18 cellular contexts compared by ENCODE assay signal in genomic region chr2:167759531-167759930, GRCh38.
"Had no signal": no experiment of that assay in that cellular context is flagged by ENCODE, and none has a peak within 500 bp of the region (broad histone marks: within the 10 kb centered on the region; RNA-seq: fewer than 3 reads in every experiment).

No MANE protein-coding gene starts in this region.

- H3K4me3 Mint-ChIP-seq: activated B cell treated with CpG ODN at 0.5 μM for 24 hours; activated CD4-positive, alpha-beta memory T cell treated with anti-CD3 and anti-CD28 coated beads for 36 hours; activated naive CD8-positive, alpha-beta T cell treated with anti-CD3 and anti-CD28 coated beads, Interleukin-2, amount 10 ng/mL, durations not matched to agents 7 days and 5 days; activated T-helper 1 cell treated with anti-CD3 and anti-CD28 coated beads, Interleukin-12 subunit alpha, Interleukin-12 subunit beta, Interleukin-2, Interleukin-4 antibody, amounts not matched to agents 30 ng/mL and 10 ng/mL and 1 ng/mL, durations not matched to agents 14 hours and 24 hours and 36 hours; effector memory CD8-positive, alpha-beta T cell; nephron progenitor cell had no signal

- H3K4me1 ChIP-seq: left lung, tibial nerve, uterus had no signal

- H3K27ac ChIP-seq: body of pancreas, left lung, tibial nerve, uterus had no signal

- ATAC-seq: body of pancreas; effector memory CD8-positive, alpha-beta T cell; left lung; stimulated activated naive CD8-positive, alpha-beta T cell treated with anti-CD3 and anti-CD28 coated beads, Interleukin-15, Interleukin-2, amounts not matched to agents 100 U/mL and 50 U/mL, for 24 hours had no signal

- H3K9me3 ChIP-seq: body of pancreas, left lung, tibial nerve, uterus had no signal

- H3K4me1 Mint-ChIP-seq: activated B cell treated with CpG ODN at 0.5 μM for 24 hours; activated naive CD8-positive, alpha-beta T cell treated with anti-CD3 and anti-CD28 coated beads, Interleukin-2, amount 10 ng/mL, durations not matched to agents 7 days and 5 days; nephron progenitor cell had no signal

- H3K27me3 Mint-ChIP-seq: activated CD4-positive, alpha-beta memory T cell treated with anti-CD3 and anti-CD28 coated beads for 36 hours; activated naive CD8-positive, alpha-beta T cell treated with anti-CD3 and anti-CD28 coated beads, Interleukin-2, amount 10 ng/mL, durations not matched to agents 7 days and 5 days had no signal

- H3K36me3 Mint-ChIP-seq: activated CD4-positive, alpha-beta memory T cell treated with anti-CD3 and anti-CD28 coated beads for 36 hours; activated naive CD8-positive, alpha-beta T cell treated with anti-CD3 and anti-CD28 coated beads, Interleukin-2, amount 10 ng/mL, durations not matched to agents 7 days and 5 days had no signal

- H3K27me3 ChIP-seq: body of pancreas, left lung, tibial nerve, uterus had no signal

- H3K4me3 ChIP-seq: body of pancreas, left lung, tibial nerve, uterus had no signal

- H3K36me3 ChIP-seq: left lung, tibial nerve, uterus had no signal

- H3K27ac Mint-ChIP-seq: activated B cell treated with CpG ODN at 0.5 μM for 24 hours; activated CD4-positive, alpha-beta memory T cell treated with anti-CD3 and anti-CD28 coated beads for 36 hours; activated naive CD8-positive, alpha-beta T cell treated with anti-CD3 and anti-CD28 coated beads, Interleukin-2, amount 10 ng/mL, durations not matched to agents 7 days and 5 days; activated T-helper 1 cell treated with anti-CD3 and anti-CD28 coated beads, Interleukin-12 subunit alpha, Interleukin-12 subunit beta, Interleukin-2, Interleukin-4 antibody, amounts not matched to agents 30 ng/mL and 10 ng/mL and 1 ng/mL, durations not matched to agents 14 hours and 24 hours and 36 hours; effector memory CD8-positive, alpha-beta T cell; nephron progenitor cell had no signal

- H3K9me3 Mint-ChIP-seq: activated B cell treated with CpG ODN at 0.5 μM for 24 hours; activated CD4-positive, alpha-beta memory T cell treated with anti-CD3 and anti-CD28 coated beads for 36 hours; activated naive CD8-positive, alpha-beta T cell treated with anti-CD3 and anti-CD28 coated beads, Interleukin-2, amount 10 ng/mL, durations not matched to agents 7 days and 5 days; activated T-helper 1 cell treated with anti-CD3 and anti-CD28 coated beads, Interleukin-12 subunit alpha, Interleukin-12 subunit beta, Interleukin-2, Interleukin-4 antibody, amounts not matched to agents 30 ng/mL and 10 ng/mL and 1 ng/mL, durations not matched to agents 14 hours and 24 hours and 36 hours; effector memory CD8-positive, alpha-beta T cell; nephron progenitor cell had no signal

- DNase-seq: activated B cell treated with CpG ODN at 0.5 μM for 24 hours; activated CD4-positive, alpha-beta memory T cell treated with anti-CD3 and anti-CD28 coated beads for 36 hours; activated CD4-positive, alpha-beta T cell treated with anti-CD3 and anti-CD28 coated beads for 4 hours; activated naive CD4-positive, alpha-beta T cell; activated naive CD8-positive, alpha-beta T cell treated with anti-CD3 and anti-CD28 coated beads, Interleukin-2, amount 10 ng/mL, durations not matched to agents 7 days and 5 days; activated T-cell treated with anti-CD3 and anti-CD28 coated beads for 4 hours; body of pancreas; effector memory CD8-positive, alpha-beta T cell; left lung; nephron progenitor cell; retina; stimulated activated CD4-positive, alpha-beta T cell treated with anti-CD3 and anti-CD28 coated beads, Interleukin-2, amount 100 ng/mL, for 24 hours; stimulated activated naive CD8-positive, alpha-beta T cell treated with anti-CD3 and anti-CD28 coated beads, Interleukin-15, Interleukin-2, amounts not matched to agents 100 U/mL and 50 U/mL, for 24 hours; substantia nigra; T-helper 2 cell; uterus had no signal
